In the genomic region with DNA sequence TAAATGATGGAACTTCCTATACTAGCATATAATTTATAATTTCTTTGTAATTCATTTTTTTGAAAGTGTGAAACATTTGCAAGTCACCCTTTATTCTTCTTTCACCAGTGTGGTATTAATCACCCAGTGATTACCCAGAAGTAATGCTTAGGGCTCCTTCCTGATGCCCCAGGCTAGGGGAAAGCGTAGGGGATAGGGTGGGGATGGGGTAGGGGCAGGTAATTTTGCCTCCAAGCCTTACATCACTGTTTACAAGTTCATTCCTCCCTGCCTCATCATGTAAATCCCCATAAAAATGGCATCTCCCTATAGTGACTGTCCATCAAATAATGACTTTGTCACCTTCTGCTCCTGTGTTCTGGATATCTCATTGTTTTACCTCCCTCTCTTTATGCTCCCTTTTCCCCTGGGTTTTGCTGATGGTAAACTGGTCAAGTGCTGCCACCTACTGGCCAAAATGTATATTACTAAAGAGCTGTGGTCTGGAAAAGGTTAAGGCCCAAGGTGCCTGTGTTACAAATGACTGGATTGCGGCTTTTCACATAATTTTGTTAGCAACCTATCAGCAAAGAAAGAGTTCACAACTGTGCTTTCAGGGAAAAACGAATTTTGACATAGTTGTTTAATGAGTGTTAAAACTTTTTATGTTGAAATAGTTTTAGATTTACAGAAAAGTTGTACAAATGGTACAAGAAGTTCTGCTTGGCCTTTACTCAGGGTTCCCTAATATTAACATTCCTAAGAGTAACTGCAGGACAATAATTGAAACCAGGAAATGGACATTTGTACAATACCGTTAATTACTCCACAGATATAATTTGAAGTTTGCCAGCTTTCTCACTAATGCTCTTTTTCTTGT, we compare ENCODE assay signal across 8 cellular contexts. TPM values are rescaled to one million over a fixed set of nuclear protein-coding genes. Genes with fewer than 3 reads are reported as not detected.
DNase-seq lines count a peak whose midpoint lies in the region; ATAC-seq and TF ChIP-seq lines count a peak whose summit lies in the region.

No MANE protein-coding gene starts in this region.

- H4K20me1 ChIP-seq in H9 (ENCODE audit: control insufficient read depth, insufficient read depth, insufficient read length) = no peaks in the 10 kb centered on the region

- no peak overlapping the region for H4K8ac ChIP-seq in H9 (replicated peaks; ENCODE audit: insufficient read length, low read depth, low read length)

- no peak overlapping the region for H2BK12ac ChIP-seq in H9 (ENCODE audit: insufficient read length, low read depth, low read length)

- no peak overlapping the region for H3K9ac ChIP-seq in H9 (ENCODE audit: extremely low read depth, insufficient read length, low read length)

- H3K27me3 ChIP-seq in H9 (ENCODE audit: insufficient read depth, low read length) (no peaks in the 10 kb centered on the region), aorta (ENCODE audit: control insufficient read depth in 1 of 2, insufficient read depth in 2 of 2, low read length in 1 of 2) (no peaks in the 10 kb centered on the region)

- no peaks in the 10 kb centered on the region for H3K23me2 ChIP-seq in H9 (ENCODE audit: insufficient read length, low read depth, low read length, poor library complexity, severe bottlenecking)

- H3K9me3 ChIP-seq in H9 (ENCODE audit: control insufficient read depth, low read depth, low read length) (no peaks in the 10 kb centered on the region), aorta (ENCODE audit: control insufficient read depth, low read length) (no peaks in the 10 kb centered on the region)

- peaks cover 2 to 5% of the 10 kb centered on the region in 2 experiments; a peak in 2 of 5 replicates for H3K9me3 Mint-ChIP-seq in H9
- no peaks in the 10 kb centered on the region for H3K9me3 Mint-ChIP-seq in activated naive CD4-positive, alpha-beta T cell treated with anti-CD3 and anti-CD28 coated beads, Interleukin-2, amount 10 ng/mL, durations not matched to agents 7 days and 5 days

- H3K18ac ChIP-seq in H9 (ENCODE audit: insufficient read length, low read depth, low read length) = no peak overlapping the region

- no peak overlapping the region for H2BK120ac ChIP-seq in H9 (ENCODE audit: low read depth, low read length, poor library complexity, severe bottlenecking)

- H3K36me3 Mint-ChIP-seq in H9 (ENCODE audit: insufficient read depth in 1 of 3, low read depth in 3 of 3) = peaks cover 0 to 8% (median 6%) of the 10 kb centered on the region in 3 experiments; a peak in 5 of 7 replicates
- H3K36me3 Mint-ChIP-seq in activated naive CD4-positive, alpha-beta T cell treated with anti-CD3 and anti-CD28 coated beads, Interleukin-2, amount 10 ng/mL, durations not matched to agents 7 days and 5 days = no peaks in the 10 kb centered on the region

- H3K27ac ChIP-seq in H9 (ENCODE audit: insufficient read length, low read depth, low read length) (no peak overlapping the region), aorta (ENCODE audit: low read depth in 1 of 2, low read length in 2 of 2) (no peak overlapping the region)

- no peak overlapping the region for H2BK20ac ChIP-seq in H9 (ENCODE audit: low read depth, low read length, poor library complexity, severe bottlenecking)

- no peak overlapping the region for H3T11ph ChIP-seq in H9 (ENCODE audit: low read length)

- TF ChIP-seq CTCF in H9 (conservative IDR thresholded peaks at IDR 0.05) = peak; percentile 87

- H2AK5ac ChIP-seq in H9 (ENCODE audit: insufficient read length, low read length) = no peak overlapping the region

- H3K79me1 ChIP-seq in H9 (ENCODE audit: insufficient read depth, low read depth, low read length, poor library complexity, severe bottlenecking) = no peaks in the 10 kb centered on the region

- CTCF ChIA-PET in activated naive CD4-positive, alpha-beta T cell treated with anti-CD3 and anti-CD28 coated beads, Interleukin-2, amount 10 ng/mL, durations not matched to agents 7 days and 5 days (lab: Charles Lee) = interaction anchor here (0.6 to 4.4 kb wide), 14 partner anchors 121 to 556 kb away, joined by 3 to 80 read pairs (median 3); no protein-coding TSS in a partner anchor

- H3K79me2 ChIP-seq in H9 (ENCODE audit: insufficient read depth, low read length) = no peaks in the 10 kb centered on the region

- no peak overlapping the region for H3K14ac ChIP-seq in H9 (ENCODE audit: insufficient read depth, low read length)

- H3K56ac ChIP-seq in H9 (ENCODE audit: insufficient read length, low read depth, low read length) = no peak overlapping the region

- H3K4me1 Mint-ChIP-seq in H9 = peaks cover 25 to 26% of the 10 kb centered on the region in 2 experiments
- peaks cover 35% of the 10 kb centered on the region for H3K4me1 Mint-ChIP-seq in activated naive CD4-positive, alpha-beta T cell treated with anti-CD3 and anti-CD28 coated beads, Interleukin-2, amount 10 ng/mL, durations not matched to agents 7 days and 5 days

- no peak overlapping the region for H3K23ac ChIP-seq in H9 (ENCODE audit: insufficient read length, low read depth, low read length)

- no peak overlapping the region for H3K4me3 ChIP-seq in aorta (ENCODE audit: low read length in 2 of 2)

- H2AFZ ChIP-seq in H9 (ENCODE audit: low read length) = no peak overlapping the region

- H2BK15ac ChIP-seq in H9 (ENCODE audit: low read depth, low read length) = no peak overlapping the region

- H3K27ac Mint-ChIP-seq in H9 = no peak overlapping the region
- H3K27ac Mint-ChIP-seq in activated naive CD4-positive, alpha-beta T cell treated with anti-CD3 and anti-CD28 coated beads, Interleukin-2, amount 10 ng/mL, durations not matched to agents 7 days and 5 days = no peak overlapping the region

- H3K4me2 ChIP-seq in H9 (ENCODE audit: insufficient read depth, insufficient read length, low read length) = no peak overlapping the region

- intact Hi-C loops in aorta (cut with DNase I) = loop anchor here (2.0 to 10.0 kb wide), 4 partner anchors 351 to 481 kb away; no protein-coding TSS in a partner anchor

- H4K91ac ChIP-seq in H9 (ENCODE audit: insufficient read length, low read depth, low read length) = no peak overlapping the region

- no peak overlapping the region for H3K4me3 Mint-ChIP-seq in H9
- no peak overlapping the region for H3K4me3 Mint-ChIP-seq in activated naive CD4-positive, alpha-beta T cell treated with anti-CD3 and anti-CD28 coated beads, Interleukin-2, amount 10 ng/mL, durations not matched to agents 7 days and 5 days

- H4K5ac ChIP-seq in H9 (ENCODE audit: insufficient read length, low read depth, low read length) = no peak overlapping the region

- no peak overlapping the region for H2BK5ac ChIP-seq in H9 (ENCODE audit: insufficient read length, low read length)

- H3K36me3 ChIP-seq in aorta (ENCODE audit: control insufficient read depth in 1 of 2, insufficient read depth in 2 of 2, low read length in 1 of 2) = no peaks in the 10 kb centered on the region

- ATAC-seq in aorta (ENCODE audit: low FRiP score) = peak; percentile 85

- no peaks in the 10 kb centered on the region; the same call in none of the 2 replicates for H3K27me3 Mint-ChIP-seq in H9 (ENCODE audit: low read depth)
- peaks cover 11% of the 10 kb centered on the region for H3K27me3 Mint-ChIP-seq in activated naive CD4-positive, alpha-beta T cell treated with anti-CD3 and anti-CD28 coated beads, Interleukin-2, amount 10 ng/mL, durations not matched to agents 7 days and 5 days

- no CpG with 5 or more reads among the region's 4 CpGs for WGBS in H9 (ENCODE audit: extremely low coverage, insufficient read length, low lambda C conversion rate)
- 54 to 60% methylated on average over 4 of the region's 4 CpGs for WGBS in aorta, 2 donors

- H3K4ac ChIP-seq in H9 (ENCODE audit: low read depth, low read length) = no peak overlapping the region

- H3K4me1 ChIP-seq in H9 (ENCODE audit: insufficient read depth, low read length) (peaks cover 2% of the 10 kb centered on the region; the same call in 1 of the 2 replicates), aorta (ENCODE audit: control insufficient read depth in 1 of 2, insufficient read depth in 2 of 2, low read length in 2 of 2) (no peaks in the 10 kb centered on the region)

- DNase-seq in Daoy (ENCODE audit: low read depth) (peak; percentile 76), H9 (peak; percentile 73), NCI-H1092 treated with DMSO at 0.1 percent for 48 hours (lab: John Stamatoyannopoulos, UW) (peak; percentile 52), SKM-1 (lab: John Stamatoyannopoulos, UW; ENCODE audit: unreplicated experiment) (peak; percentile 67), glomerular endothelial cell (ENCODE audit: extremely low read depth, low read depth, low spot score) (peak; percentile 64), pons (ENCODE audit: low spot score) (peak; percentile 76), aorta (no peak)
- peak; percentile 77 for DNase-seq in activated naive CD4-positive, alpha-beta T cell treated with anti-CD3 and anti-CD28 coated beads, Interleukin-2, amount 10 ng/mL, durations not matched to agents 7 days and 5 days

RNA-seq across cellular contexts. Expression of a gene that starts 54.7 kb away (rescaled TPM):
- 0.18 TPM in 1 of 2 replicates, not detected in the other for total RNA-seq in Daoy (2014; rRNA removed; shearing (Covaris generic))
- total RNA-seq in H9 (2021) (14.0 and 14.1 TPM in 2 replicates), glomerular endothelial cell (not detected in 2 replicates), aorta (not detected)
- not detected for polyA plus RNA-seq in aorta

RNA-seq across cellular contexts. Expression of a gene that starts 56.3 kb away (rescaled TPM):
- 9.7 and 12.2 TPM in 2 replicates for total RNA-seq in Daoy (2014; rRNA removed; shearing (Covaris generic))
- total RNA-seq in H9 (2021) (3.3 and 5.8 TPM in 2 replicates), glomerular endothelial cell (14.4 and 36.0 TPM in 2 replicates), aorta (10 to 100 TPM; 38.6 to 48.0 TPM)
- polyA plus RNA-seq in aorta = 10 to 100 TPM; 19.3 to 42.0 TPM

Comparison
In these comparisons a context has a peak if more than half of its experiments do, and no peak if none do; other contexts are left out.
1. DNase-seq: peak in Daoy (single experiment), H9 (single experiment), NCI-H1092 treated with DMSO at 0.1 percent for 48 hours (single experiment), SKM-1 (single experiment), activated naive CD4-positive, alpha-beta T cell treated with anti-CD3 and anti-CD28 coated beads, Interleukin-2, amount 10 ng/mL, durations not matched to agents 7 days and 5 days (single experiment), glomerular endothelial cell (single experiment) and pons (single experiment); none in aorta (0 of 2).
2. RNA of a gene that starts 54.7 kb away (total RNA-seq): 14.0 to 14.1 TPM in H9; not detected in aorta, 0.18 TPM in Daoy and not detected in glomerular endothelial cell; every median in the first group is over 10 times any median in the second.